20 cellular contexts compared by ENCODE assay signal in the genomic region with DNA sequence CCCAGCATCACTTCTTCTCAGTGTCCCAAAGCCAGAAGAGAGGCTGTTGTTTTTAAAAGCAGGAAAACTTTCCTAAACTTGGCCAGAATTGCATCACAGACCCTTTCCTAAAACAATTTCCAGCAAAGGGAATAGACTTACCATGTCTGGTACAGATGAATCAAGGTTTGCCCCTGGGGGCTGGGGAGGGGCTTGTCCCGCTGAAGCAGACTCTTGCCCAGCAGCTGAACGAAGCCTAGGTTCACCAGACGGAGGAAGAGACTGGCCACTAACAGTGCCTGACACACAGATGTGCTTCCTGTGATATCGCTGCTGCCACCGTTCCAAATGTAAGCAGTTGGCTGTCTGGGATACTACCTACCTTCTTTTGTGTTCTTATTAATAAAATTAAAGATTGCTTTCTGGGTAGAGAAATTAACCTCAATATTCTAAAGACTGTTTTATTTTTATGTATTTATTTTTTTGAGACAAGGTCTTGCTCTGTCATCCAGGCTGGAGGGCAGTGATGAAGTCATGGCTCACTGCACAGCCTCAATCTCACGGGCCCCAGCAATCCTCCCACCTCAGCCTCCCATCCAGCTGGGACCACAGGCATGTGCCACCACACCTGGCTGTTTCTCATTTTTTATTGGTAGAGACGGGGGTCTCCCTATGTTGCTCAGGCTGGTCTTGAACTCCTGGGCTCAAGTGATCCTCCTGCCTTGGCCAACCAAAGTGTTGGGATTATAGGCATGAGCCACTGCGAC. TPM values are rescaled to one million over a fixed set of nuclear protein-coding genes. Genes with fewer than 3 reads are reported as not detected.
A peak's percentile ranks its signal among the peaks of the same experiment; 100 is the strongest.
DNase-seq lines count a peak whose midpoint lies in the region; ATAC-seq and TF ChIP-seq lines count a peak whose summit lies in the region.
"Had no signal": no experiment of that assay in that cellular context is flagged by ENCODE, and none has a peak within 500 bp of the region (broad histone marks: within the 10 kb centered on the region; RNA-seq: fewer than 3 reads in every experiment).

No MANE protein-coding gene starts in this region.

- H3K4me3 ChIP-seq in SK-N-SH (ENCODE audit: low read depth in 2 of 2, low read length in 1 of 2) (no peak overlapping the region), skeletal muscle tissue (ENCODE audit: low read length in 3 of 3) (no peak overlapping the region)
- H3K4me3 ChIP-seq: cardiac muscle cell, esophagus squamous epithelium, transverse colon had no signal

- peaks cover 15% of the 10 kb centered on the region for H3K79me2 ChIP-seq in SK-N-SH (ENCODE audit: insufficient read depth)

- H3K9me3 ChIP-seq in SK-N-SH (no peaks in the 10 kb centered on the region), skeletal muscle tissue (ENCODE audit: control insufficient read depth in 3 of 3, low read length in 3 of 3) (no peaks in the 10 kb centered on the region)
- H3K9me3 ChIP-seq: esophagus squamous epithelium, transverse colon had no signal

- TF ChIP-seq CTCF in SK-N-SH (IDR thresholded peaks at IDR 0.05), result no peak

- ATAC-seq in SK-N-SH treated with all-trans-retinoic acid at 6 μM for 48 hours, result no peak
- ATAC-seq in GM21717 (IDR thresholded peaks at IDR 0.05; ENCODE audit: unreplicated experiment), result no peak
- ATAC-seq: activated CD4-positive, CD25-positive, alpha-beta regulatory T cell treated with anti-CD3 and anti-CD28 coated beads, Interleukin-2, amount 50 U/mL, for 24 hours; activated naive CD8-positive, alpha-beta T cell treated with anti-CD3 and anti-CD28 coated beads, Interleukin-2, amount 50 U/mL, for 24 hours; natural killer cell treated with Interleukin-12 subunit alpha and Interleukin-12 subunit beta and Interleukin-15 and Interleukin-18, amount 100 ng/mL, for 72 hours; stimulated activated memory B cell treated with anti-CD40 and anti-IgM and Interleukin-4, amounts not matched to agents 10 μg/mL and 1 μg/mL and 100 μg/mL, for 72 hours had no signal

- H3K9ac ChIP-seq in SK-N-SH (no peak overlapping the region), skeletal muscle tissue (ENCODE audit: low read depth in 1 of 3, low read length in 3 of 3) (peak overlapping the region; percentile 1 to 32 (median 2))

- H3K36me3 ChIP-seq in SK-N-SH (replicated peaks in 1 of 2; ENCODE audit: control insufficient read depth in 1 of 2, insufficient read depth in 2 of 2, low read length in 1 of 2), result no peaks in the 10 kb centered on the region
- H3K36me3 ChIP-seq in skeletal muscle tissue (ENCODE audit: control insufficient read depth in 3 of 3, insufficient read depth in 3 of 3, low read length in 3 of 3), result no peaks in the 10 kb centered on the region
- H3K36me3 ChIP-seq: cardiac muscle cell, transverse colon had no signal

- TF ChIP-seq RAD21 in SK-N-SH (IDR thresholded peaks at IDR 0.05; ENCODE audit: low read length), result no peak

- TF ChIP-seq EP300 in SK-N-SH (IDR thresholded peaks at IDR 0.05; ENCODE audit: borderline replicate concordance in 1 of 2, low read depth in 1 of 2, low read length in 1 of 2), result peak in 1 of 2 experiments; percentile 22; a peak in 1 of 4 replicates

- POLR2A ChIA-PET in SK-N-SH (lab: Yijun Ruan, JAX), result interaction anchor here (1.0 to 2.0 kb wide), 4 partner anchors 8 to 134 kb away, joined by 3 to 10 read pairs (median 6); no protein-coding TSS in a partner anchor

- no peak overlapping the region for H3K4me2 ChIP-seq in SK-N-SH

- H3K9me2 ChIP-seq in SK-N-SH, result no peaks in the 10 kb centered on the region

- H3K27ac ChIP-seq in SK-N-SH (ENCODE audit: low read depth in 2 of 2, low read length in 1 of 2) (peak overlapping the region in 1 of 2 experiments; percentile 72; a peak in 2 of 4 replicates), cingulate gyrus (ENCODE audit: low read depth, low read length) (peak overlapping the region; percentile 87), skeletal muscle tissue (ENCODE audit: low read depth, low read length) (peak overlapping the region; percentile 66)
- H3K27ac ChIP-seq: 22Rv1, cardiac muscle cell, esophagus squamous epithelium, transverse colon had no signal

- H3K27me3 ChIP-seq in SK-N-SH (ENCODE audit: insufficient read depth) (no peaks in the 10 kb centered on the region), skeletal muscle tissue (ENCODE audit: control insufficient read depth in 3 of 3, insufficient read depth in 3 of 3, low read length in 3 of 3) (no peaks in the 10 kb centered on the region)
- H3K27me3 ChIP-seq: cardiac muscle cell, esophagus squamous epithelium, transverse colon had no signal

- CTCF ChIA-PET in SK-N-SH (lab: Yijun Ruan, JAX), result interaction anchor here (0.6 to 14.5 kb wide), 14 partner anchors 8 to 145 kb away, joined by 3 to 319 read pairs (median 4); no protein-coding TSS in a partner anchor

- H2AFZ ChIP-seq in SK-N-SH (ENCODE audit: low read depth), result no peak overlapping the region

- H3K4me1 ChIP-seq in SK-N-SH (ENCODE audit: control insufficient read depth in 1 of 2, insufficient read depth in 2 of 2, low read depth in 1 of 2, low read length in 1 of 2) (peaks cover 0 to 22% of the 10 kb centered on the region in 2 experiments; a peak in 2 of 4 replicates), skeletal muscle tissue (ENCODE audit: control insufficient read depth in 3 of 3, insufficient read depth in 3 of 3, low read length in 3 of 3) (peaks cover 25 to 43% (median 33%) of the 10 kb centered on the region in 3 donors)

- 84% methylated on average over 8 of the region's 8 CpGs for WGBS in SK-N-SH (ENCODE audit: low lambda C conversion rate)

- H3F3A ChIP-seq in SK-N-SH (replicated peaks; ENCODE audit: insufficient read depth), result peaks cover 6% of the 10 kb centered on the region

- DNase-seq in SK-N-SH (peak; percentile 65), DMS79 (lab: John Stamatoyannopoulos, UW) (no peak)
- DNase-seq: activated naive CD8-positive, alpha-beta T cell treated with anti-CD3 and anti-CD28 coated beads, Interleukin-2, amount 50 U/mL, for 24 hours; esophagus squamous epithelium; glutamatergic neuron; mesendoderm; NCI-H1694; T-helper 2 cell; transverse colon had no signal

- no peaks in the 10 kb centered on the region for H4K20me1 ChIP-seq in SK-N-SH (ENCODE audit: insufficient read depth)

TF ChIP-seq in SK-N-SH, 30 proteins besides CTCF, POLR2A, EP300 and RAD21:
- TF ChIP-seq RCOR1 (IDR thresholded peaks at IDR 0.05; ENCODE audit: low read length) (peak; percentile 71; the same call in 1 of the 2 replicates), ELF1 (IDR thresholded peaks at IDR 0.05) (no peak), FOXJ3 (CRISPR knock-in tag; IDR thresholded peaks at IDR 0.05) (no peak), CHD2 (IDR thresholded peaks at IDR 0.05; ENCODE audit: low read length, partially characterized antibody) (peak; percentile 10), TAF1 (IDR thresholded peaks at IDR 0.05; ENCODE audit: borderline replicate concordance, low read depth, low read length) (no peak)
- TF ChIP-seq, protein P1, sequence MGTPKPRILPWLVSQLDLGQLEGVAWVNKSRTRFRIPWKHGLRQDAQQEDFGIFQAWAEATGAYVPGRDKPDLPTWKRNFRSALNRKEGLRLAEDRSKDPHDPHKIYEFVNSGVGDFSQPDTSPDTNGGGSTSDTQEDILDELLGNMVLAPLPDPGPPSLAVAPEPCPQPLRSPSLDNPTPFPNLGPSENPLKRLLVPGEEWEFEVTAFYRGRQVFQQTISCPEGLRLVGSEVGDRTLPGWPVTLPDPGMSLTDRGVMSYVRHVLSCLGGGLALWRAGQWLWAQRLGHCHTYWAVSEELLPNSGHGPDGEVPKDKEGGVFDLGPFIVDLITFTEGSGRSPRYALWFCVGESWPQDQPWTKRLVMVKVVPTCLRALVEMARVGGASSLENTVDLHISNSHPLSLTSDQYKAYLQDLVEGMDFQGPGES (IDR thresholded peaks at IDR 0.05; ENCODE audit: low read depth, low read length), result no peak; the same call in 1 of the 2 replicates

TF ChIP-seq in SK-N-SH treated with all-trans-retinoic acid at 6 μM for 48 hours, 23 proteins besides CTCF, POLR2A, EP300 and RAD21 (continues in another document):
- TF ChIP-seq, protein P2, sequence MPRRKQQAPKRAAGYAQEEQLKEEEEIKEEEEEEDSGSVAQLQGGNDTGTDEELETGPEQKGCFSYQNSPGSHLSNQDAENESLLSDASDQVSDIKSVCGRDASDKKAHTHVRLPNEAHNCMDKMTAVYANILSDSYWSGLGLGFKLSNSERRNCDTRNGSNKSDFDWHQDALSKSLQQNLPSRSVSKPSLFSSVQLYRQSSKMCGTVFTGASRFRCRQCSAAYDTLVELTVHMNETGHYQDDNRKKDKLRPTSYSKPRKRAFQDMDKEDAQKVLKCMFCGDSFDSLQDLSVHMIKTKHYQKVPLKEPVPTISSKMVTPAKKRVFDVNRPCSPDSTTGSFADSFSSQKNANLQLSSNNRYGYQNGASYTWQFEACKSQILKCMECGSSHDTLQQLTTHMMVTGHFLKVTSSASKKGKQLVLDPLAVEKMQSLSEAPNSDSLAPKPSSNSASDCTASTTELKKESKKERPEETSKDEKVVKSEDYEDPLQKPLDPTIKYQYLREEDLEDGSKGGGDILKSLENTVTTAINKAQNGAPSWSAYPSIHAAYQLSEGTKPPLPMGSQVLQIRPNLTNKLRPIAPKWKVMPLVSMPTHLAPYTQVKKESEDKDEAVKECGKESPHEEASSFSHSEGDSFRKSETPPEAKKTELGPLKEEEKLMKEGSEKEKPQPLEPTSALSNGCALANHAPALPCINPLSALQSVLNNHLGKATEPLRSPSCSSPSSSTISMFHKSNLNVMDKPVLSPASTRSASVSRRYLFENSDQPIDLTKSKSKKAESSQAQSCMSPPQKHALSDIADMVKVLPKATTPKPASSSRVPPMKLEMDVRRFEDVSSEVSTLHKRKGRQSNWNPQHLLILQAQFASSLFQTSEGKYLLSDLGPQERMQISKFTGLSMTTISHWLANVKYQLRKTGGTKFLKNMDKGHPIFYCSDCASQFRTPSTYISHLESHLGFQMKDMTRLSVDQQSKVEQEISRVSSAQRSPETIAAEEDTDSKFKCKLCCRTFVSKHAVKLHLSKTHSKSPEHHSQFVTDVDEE (CRISPR knock-in tag; IDR thresholded peaks at IDR 0.05), result no peak
- no peak for TF ChIP-seq ZFP30 (CRISPR knock-in tag; IDR thresholded peaks at IDR 0.05)
- no peak for TF ChIP-seq ESRRG (CRISPR knock-in tag; IDR thresholded peaks at IDR 0.05)
- TF ChIP-seq TOX (CRISPR knock-in tag; IDR thresholded peaks at IDR 0.05; ENCODE audit: borderline replicate concordance), result no peak

RNA-seq across cellular contexts. Expression of a gene that starts 13.5 kb away (rescaled TPM):
- 2.2 and 5.0 TPM in 2 replicates for polyA plus RNA-seq in SK-N-SH (2012; rRNA removed)
- 5.8 and 8.0 TPM in 2 replicates for polyA plus RNA-seq in SK-N-SH (2012; cell fraction: cytosol; rRNA removed)
- 5.6 and 13.2 TPM in 2 replicates for polyA plus RNA-seq in SK-N-SH (2012; cell fraction: nucleus; rRNA removed)
- 0.52 TPM for total RNA-seq in skeletal muscle tissue
- total RNA-seq: MCF 10A had no signal

RNA-seq across cellular contexts. Expression of a gene that starts 15.8 kb away (rescaled TPM):
- 1.7 and 3.7 TPM in 2 replicates for polyA plus RNA-seq in SK-N-SH (2012; rRNA removed)
- polyA plus RNA-seq in SK-N-SH (2012; cell fraction: cytosol; rRNA removed), result 1.3 and 3.2 TPM in 2 replicates
- 1.1 and 1.7 TPM in 2 replicates for polyA plus RNA-seq in SK-N-SH (2012; cell fraction: nucleus; rRNA removed)
- total RNA-seq in skeletal muscle tissue, result 8.9 TPM
- total RNA-seq: activated CD8-positive, alpha-beta memory T cell treated with anti-CD3 and anti-CD28 coated beads for 36 hours; MCF 10A had no signal

RNA-seq across cellular contexts. Expression of a gene that starts 32.3 kb away (rescaled TPM):
- 0.57 and 0.94 TPM in 2 replicates for polyA plus RNA-seq in SK-N-SH (2012; rRNA removed)
- 0.44 and 0.60 TPM in 2 replicates for polyA plus RNA-seq in SK-N-SH (2012; cell fraction: cytosol; rRNA removed)
- 0.49 and 1.7 TPM in 2 replicates for polyA plus RNA-seq in SK-N-SH (2012; cell fraction: nucleus; rRNA removed)
- 2.6 TPM for total RNA-seq in skeletal muscle tissue
- total RNA-seq: activated CD8-positive, alpha-beta memory T cell treated with anti-CD3 and anti-CD28 coated beads for 36 hours had no signal

RNA-seq across cellular contexts. Expression of a gene that starts 52.1 kb away (rescaled TPM):
- 14.0 and 16.1 TPM in 2 replicates for polyA plus RNA-seq in SK-N-SH (2012; rRNA removed)
- polyA plus RNA-seq in SK-N-SH (2012; cell fraction: cytosol; rRNA removed), result 7.0 and 9.1 TPM in 2 replicates
- 51.9 and 65.9 TPM in 2 replicates for polyA plus RNA-seq in SK-N-SH (2012; cell fraction: nucleus; rRNA removed)
- 3.7 TPM for total RNA-seq in skeletal muscle tissue
